ENCODE assay signal across 8 cellular contexts in the genomic region with DNA sequence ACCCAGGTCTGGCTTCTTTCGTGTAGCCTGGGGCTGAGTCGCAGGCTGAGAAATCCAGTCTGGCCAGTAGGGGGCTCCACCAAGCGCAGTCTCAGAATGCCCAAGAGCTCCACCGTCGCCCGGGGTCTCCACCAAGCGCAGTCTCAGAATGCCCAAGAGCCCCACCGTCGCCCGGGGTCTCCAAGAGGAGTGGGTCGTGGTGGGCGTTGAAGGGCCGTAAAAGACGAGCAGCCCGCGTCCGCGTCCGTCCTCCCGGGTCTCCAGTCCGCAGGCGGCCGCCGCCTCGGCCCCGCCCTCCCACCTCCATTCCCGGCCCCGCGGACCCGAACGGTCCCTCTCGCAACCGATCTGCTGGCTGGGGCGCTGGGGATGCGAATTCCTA. TPM values are rescaled to one million over a fixed set of nuclear protein-coding genes. Genes with fewer than 3 reads are reported as not detected.
DNase-seq lines count a peak whose midpoint lies in the region; ATAC-seq and TF ChIP-seq lines count a peak whose summit lies in the region.

No MANE protein-coding gene starts in this region.

- H3K9me3 ChIP-seq in IMR-90 (ENCODE audit: control insufficient read depth, insufficient read depth, low read length) (no peaks in the 10 kb centered on the region), Peyer's patch (no peaks in the 10 kb centered on the region), neural cell (ENCODE audit: low read length) (no peaks in the 10 kb centered on the region)

- CTCF ChIA-PET in IMR-90 (lab: Yijun Ruan, JAX), result interaction anchor here (0.6 to 2.1 kb wide), 12 partner anchors 11 to 1012 kb away, joined by 3 to 12 read pairs (median 5); partner anchors contain the start of genes FAM131B and GSTK1

- peak overlapping the region; percentile 90 for H3K27ac Mint-ChIP-seq in stimulated activated naive CD8-positive, alpha-beta T cell treated with anti-CD3 and anti-CD28 coated beads, Interleukin-15, Interleukin-2, amounts not matched to agents 100 ng/mL and 50 ng/mL, for 24 hours

- H2BK20ac ChIP-seq in IMR-90 (ENCODE audit: low read depth, low read length), result no peak overlapping the region

- dilution Hi-C loops in IMR-90 (cut with HindIII; ENCODE audit: low sequenced_read_pairs, unreplicated experiment), result no loop called here

- H3K4me1 ChIP-seq in IMR-90 (ENCODE audit: control insufficient read depth, insufficient read depth, low read length) (peaks cover 30% of the 10 kb centered on the region), Peyer's patch (peaks cover 0 to 42% (median 25%) of the 10 kb centered on the region in 4 donors)

- peak; percentile 85 for TF ChIP-seq CTCF in IMR-90 (conservative IDR thresholded peaks at IDR 0.05; ENCODE audit: low read depth, low read length)
- peak; percentile 87 to 96 (median 91) for TF ChIP-seq CTCF in Peyer's patch (IDR thresholded peaks at IDR 0.05)
- peak; percentile 92 for TF ChIP-seq CTCF in neural cell (IDR thresholded peaks at IDR 0.05; ENCODE audit: poor library complexity, severe bottlenecking)

- peak overlapping the region; percentile 70 for H3K23ac ChIP-seq in IMR-90 (ENCODE audit: low read depth, low read length)

- peak overlapping the region; percentile 93 to 98 for H4K8ac ChIP-seq in IMR-90 (ENCODE audit: low read depth in 2 of 2, low read length in 2 of 2)

- peak overlapping the region; percentile 98 for H3K9ac ChIP-seq in IMR-90 (ENCODE audit: low read depth, low read length)
- peak overlapping the region; percentile 100 for H3K9ac ChIP-seq in neural cell (ENCODE audit: low read length)

- DNase-seq in DMS79 treated with DMSO at 0.1 percent for 48 hours (lab: John Stamatoyannopoulos, UW) (peak; percentile 71), IMR-90 (peak; percentile 82), Peyer's patch (peak; percentile 86 to 95 (median 94)), fibroblast of the conjunctiva (ENCODE audit: low read depth) (peak; percentile 82)
- peak; percentile 81 for DNase-seq in activated effector memory CD4-positive, alpha-beta T cell treated with Interleukin-2 at 50 U/mL for 16 hours

- H4K91ac ChIP-seq in IMR-90 (ENCODE audit: insufficient read depth, low read depth, low read length), result peak overlapping the region; percentile 91

- peak overlapping the region; percentile 84 for H3K4me3 Mint-ChIP-seq in stimulated activated naive CD8-positive, alpha-beta T cell treated with anti-CD3 and anti-CD28 coated beads, Interleukin-15, Interleukin-2, amounts not matched to agents 100 ng/mL and 50 ng/mL, for 24 hours

- in situ Hi-C loops in IMR-90 (cut with MboI; ENCODE audit: low sequenced_read_pairs), result no loop called here

- peak overlapping the region; percentile 89 for H2BK120ac ChIP-seq in IMR-90 (ENCODE audit: low read depth, low read length)

- H3K36me3 ChIP-seq in IMR-90 (ENCODE audit: control insufficient read depth, insufficient read depth, low read length), result peaks cover 29% of the 10 kb centered on the region
- H3K36me3 ChIP-seq in Peyer's patch, result no peaks in the 10 kb centered on the region
- no peaks in the 10 kb centered on the region for H3K36me3 ChIP-seq in neural cell (ENCODE audit: insufficient read depth, low read length)

- H3K14ac ChIP-seq in IMR-90 (replicated peaks; ENCODE audit: low read depth, low read length), result peak overlapping the region; percentile 92

- peak overlapping the region; percentile 85 for H2AK5ac ChIP-seq in IMR-90 (ENCODE audit: low read depth, low read length)

- TF ChIP-seq POLR2A in IMR-90 (IDR thresholded peaks at IDR 0.05; ENCODE audit: low read depth, low read length) (no peak), Peyer's patch (IDR thresholded peaks at IDR 0.05) (no peak)

- peak overlapping the region; percentile 80 for H2AFZ ChIP-seq in IMR-90 (replicated peaks; ENCODE audit: low read length, poor library complexity)
- H2AFZ ChIP-seq in neural cell (ENCODE audit: low read depth, low read length), result peak overlapping the region; percentile 91

- TF ChIP-seq RAD21 in IMR-90 (IDR thresholded peaks at IDR 0.05; ENCODE audit: low read length) (peak; percentile 54), neural cell (conservative IDR thresholded peaks at IDR 0.05) (peak; percentile 57)

- H3K9me1 ChIP-seq in IMR-90 (ENCODE audit: insufficient read depth, low read length), result peaks cover 25% of the 10 kb centered on the region

- H3K56ac ChIP-seq in IMR-90 (ENCODE audit: extremely low read depth, insufficient read depth, low read length), result peak overlapping the region; percentile 99

- peak overlapping the region; percentile 62; the same call in 2 of the 3 replicates for H2BK15ac ChIP-seq in IMR-90 (ENCODE audit: low read depth, low read length)

- no peaks in the 10 kb centered on the region for H3K36me3 Mint-ChIP-seq in stimulated activated naive CD8-positive, alpha-beta T cell treated with anti-CD3 and anti-CD28 coated beads, Interleukin-15, Interleukin-2, amounts not matched to agents 100 ng/mL and 50 ng/mL, for 24 hours (ENCODE audit: low read depth)

- H3K4me1 Mint-ChIP-seq in stimulated activated naive CD8-positive, alpha-beta T cell treated with anti-CD3 and anti-CD28 coated beads, Interleukin-15, Interleukin-2, amounts not matched to agents 100 ng/mL and 50 ng/mL, for 24 hours (ENCODE audit: low read depth), result peaks cover 42% of the 10 kb centered on the region

- POLR2A ChIA-PET in IMR-90 (lab: Charles Lee; ENCODE audit: unreplicated experiment), result no interaction called here

- H3K4me3 ChIP-seq in IMR-90 (ENCODE audit: insufficient read depth, low read depth, low read length) (peak overlapping the region; percentile 68), Peyer's patch (peak overlapping the region; percentile 77 to 100 (median 87)), neural cell (ENCODE audit: low read length) (peak overlapping the region; percentile 100)

- H3K27ac ChIP-seq in IMR-90 (ENCODE audit: insufficient read depth, low read length), result peak overlapping the region; percentile 100
- H3K27ac ChIP-seq in Peyer's patch, result peak overlapping the region; percentile 94 to 99 (median 99)
- peak overlapping the region; percentile 85 for H3K27ac ChIP-seq in neural cell (ENCODE audit: low read length)

- H3K4me2 ChIP-seq in IMR-90 (ENCODE audit: low read depth, low read length), result peak overlapping the region; percentile 64
- peak overlapping the region; percentile 65 for H3K4me2 ChIP-seq in neural cell (ENCODE audit: low read length)

- H3K79me1 ChIP-seq in IMR-90 (ENCODE audit: low read depth in 1 of 2, low read length in 2 of 2), result peaks cover 9 to 49% of the 10 kb centered on the region in 2 experiments; a peak in 3 of 4 replicates

- peak overlapping the region; percentile 96 for H3K4ac ChIP-seq in IMR-90 (ENCODE audit: low read depth, low read length)

- H3K18ac ChIP-seq in IMR-90 (ENCODE audit: low read depth, low read length), result peak overlapping the region; percentile 78

- H3K27me3 ChIP-seq in IMR-90 (ENCODE audit: control insufficient read depth, insufficient read depth, low read length) (no peaks in the 10 kb centered on the region), Peyer's patch (no peaks in the 10 kb centered on the region), neural cell (ENCODE audit: insufficient read depth, low read depth, low read length) (no peaks in the 10 kb centered on the region)

- H3F3A ChIP-seq in neural cell (ENCODE audit: insufficient read depth, low read length, poor library complexity, severe bottlenecking), result no peaks in the 10 kb centered on the region

- no peaks in the 10 kb centered on the region for H3K9me3 Mint-ChIP-seq in stimulated activated naive CD8-positive, alpha-beta T cell treated with anti-CD3 and anti-CD28 coated beads, Interleukin-15, Interleukin-2, amounts not matched to agents 100 ng/mL and 50 ng/mL, for 24 hours

- ATAC-seq in GM21576 (IDR thresholded peaks at IDR 0.05; ENCODE audit: unreplicated experiment) (peak; percentile 63), IMR-90 (ENCODE audit: low read depth) (peak; percentile 33)

- BruUV-seq in IMR-90 (replicated peaks; lab: Mats Ljungman, UMichigan), result TSS peak; percentile 77

- H3K27me3 Mint-ChIP-seq in stimulated activated naive CD8-positive, alpha-beta T cell treated with anti-CD3 and anti-CD28 coated beads, Interleukin-15, Interleukin-2, amounts not matched to agents 100 ng/mL and 50 ng/mL, for 24 hours, result no peaks in the 10 kb centered on the region

- intact Hi-C loops in IMR-90 (cut with micrococcal nuclease), result loop anchor here (1.0 to 5.0 kb wide), 3 partner anchors 92 to 818 kb away; partner anchors contain the start of gene CASP2

- 0% methylated on average over 2 of the region's 35 CpGs; no CpG with 5 or more reads in 1 of the 2 experiments for WGBS in IMR-90 (ENCODE audit: extremely low coverage in 2 of 2, insufficient read length in 1 of 2), 2 experiments

- H4K5ac ChIP-seq in IMR-90 (ENCODE audit: low read depth, low read length), result peak overlapping the region; percentile 85

- peaks cover 6% of the 10 kb centered on the region for H3K79me2 ChIP-seq in neural cell (replicated peaks; ENCODE audit: insufficient read depth, low read length)

- H4K20me1 ChIP-seq in IMR-90 (ENCODE audit: insufficient read depth, low read length) (peaks cover 35% of the 10 kb centered on the region), neural cell (ENCODE audit: insufficient read depth) (no peaks in the 10 kb centered on the region)

- TF ChIP-seq EP300 in neural cell (conservative IDR thresholded peaks at IDR 0.05; ENCODE audit: poor library complexity, severe bottlenecking), result no peak

- H2AK9ac ChIP-seq in IMR-90 (replicated peaks; ENCODE audit: low read depth, low read length, poor library complexity), result peak overlapping the region; percentile 98

- H3K9me2 ChIP-seq in neural cell (ENCODE audit: insufficient read depth, low read length), result no peaks in the 10 kb centered on the region

- H2BK5ac ChIP-seq in IMR-90 (ENCODE audit: low read depth, low read length, poor library complexity, severe bottlenecking), result peak overlapping the region; percentile 96

RNA-seq across cellular contexts. Expression of gene ZYX, which starts 0.9 kb away (rescaled TPM):
- total RNA-seq in IMR-90 (2012; rRNA removed) (22.6 and 25.0 TPM in 2 replicates), Peyer's patch (10 to 100 TPM; 47.0 to 88.0 (median 55.9) TPM)
- polyA plus RNA-seq in IMR-90 (2012; rRNA removed) (291 and 334 TPM in 2 replicates), neural cell (10.0 and 15.8 TPM in 2 replicates)
- 247 and 450 TPM in 2 replicates for polyA plus RNA-seq in IMR-90 (2012; cell fraction: cytosol; rRNA removed)
- 390 and 724 TPM in 2 replicates for polyA plus RNA-seq in IMR-90 (2012; cell fraction: nucleus; rRNA removed; ENCODE audit: low replicate concordance)
- 11.2 and 12.2 TPM in 2 replicates for polyA minus RNA-seq in neural cell

RNA-seq across cellular contexts. Expression of gene FAM131B, which starts 17.7 kb away (rescaled TPM):
- total RNA-seq in IMR-90 (2012; rRNA removed), result 2.5 and 3.4 TPM in 2 replicates
- polyA plus RNA-seq in IMR-90 (2012; rRNA removed), result 3.7 and 4.3 TPM in 2 replicates
- polyA plus RNA-seq in IMR-90 (2012; cell fraction: cytosol; rRNA removed), result 2.4 and 3.9 TPM in 2 replicates
- 4.2 and 4.6 TPM in 2 replicates for polyA plus RNA-seq in IMR-90 (2012; cell fraction: nucleus; rRNA removed; ENCODE audit: low replicate concordance)
- under 1 TPM in 3 of 4 donors, not detected in 1; 0.66 to 0.83 (median 0.80) TPM for total RNA-seq in Peyer's patch
- 45.9 and 58.5 TPM in 2 replicates for polyA plus RNA-seq in neural cell
- polyA minus RNA-seq in neural cell, result 80.6 and 81.8 TPM in 2 replicates

RNA-seq across cellular contexts. Expression of gene EPHA1, which starts 28.4 kb away (rescaled TPM):
- total RNA-seq in IMR-90 (2012; rRNA removed), result not detected in 2 replicates
- polyA plus RNA-seq in IMR-90 (2012; rRNA removed), result 0.10 TPM in 1 of 2 replicates, not detected in the other
- polyA plus RNA-seq in IMR-90 (2012; cell fraction: cytosol; rRNA removed), result 0.04 TPM in 1 of 2 replicates, not detected in the other
- polyA plus RNA-seq in IMR-90 (2012; cell fraction: nucleus; rRNA removed; ENCODE audit: low replicate concordance), result 0.04 and 0.11 TPM in 2 replicates
- total RNA-seq in Peyer's patch, result 10 to 100 TPM; 52.5 to 81.3 (median 63.9) TPM
- polyA plus RNA-seq in neural cell, result not detected in 2 replicates
- not detected in 2 replicates for polyA minus RNA-seq in neural cell

Comparison
In these comparisons a context has a peak if more than half of its experiments do, and no peak if none do; other contexts are left out.
1. Peak in every context shown above with its lines: DNase-seq, ATAC-seq, H3K4me3 ChIP-seq and H3K27ac ChIP-seq.
2. RNA of gene EPHA1, which starts 28.4 kb away (total RNA-seq): 52.5 to 81.3 TPM in Peyer's patch; not detected in IMR-90; every median in the first group is over 10 times any median in the second.